ENCODE assay signal across 16 cellular contexts in genomic region chr15:25743909-25744275, GRCh38.
A peak's percentile ranks its signal among the peaks of the same experiment; 100 is the strongest.
DNase-seq lines count a peak whose midpoint lies in the region; ATAC-seq and TF ChIP-seq lines count a peak whose summit lies in the region.
"Had no signal": no experiment of that assay in that cellular context is flagged by ENCODE, and none has a peak within 500 bp of the region (broad histone marks: within the 10 kb centered on the region; RNA-seq: fewer than 3 reads in every experiment).

No MANE protein-coding gene starts in this region.

- H3K9me3 ChIP-seq in neural progenitor cell (ENCODE audit: low read depth) (no peaks in the 10 kb centered on the region), tibial artery (no peaks in the 10 kb centered on the region), Karpas-422 (ENCODE audit: low read length) (peaks cover 3% of the 10 kb centered on the region; the same call in 1 of the 2 replicates)
- H3K9me3 ChIP-seq: HAP-1 had no signal

- no peak for ATAC-seq in HG02970 (IDR thresholded peaks at IDR 0.05; ENCODE audit: low FRiP score, unreplicated experiment)
- ATAC-seq: CD8-positive, alpha-beta T cell; GM12878 had no signal

- H3K36me3 Mint-ChIP-seq in activated T-cell treated with anti-CD3 and anti-CD28 coated beads, Interleukin-2, amount 50 U/mL, for 24 hours (ENCODE audit: low read depth) = peaks cover 28% of the 10 kb centered on the region
- H3K36me3 Mint-ChIP-seq in neural progenitor cell = peaks cover 3% of the 10 kb centered on the region

- H2AFZ ChIP-seq in neural progenitor cell (replicated peaks) = no peak overlapping the region
- H2AFZ ChIP-seq in Karpas-422 (ENCODE audit: low read length) = no peak overlapping the region

- peak overlapping the region; percentile 44 for H3K27ac Mint-ChIP-seq in activated T-cell treated with anti-CD3 and anti-CD28 coated beads, Interleukin-2, amount 50 U/mL, for 24 hours
- peak overlapping the region; percentile 24 for H3K27ac Mint-ChIP-seq in neural progenitor cell
- H3K27ac Mint-ChIP-seq: CD8-positive, alpha-beta T cell had no signal

- H4K20me1 ChIP-seq in neural progenitor cell (ENCODE audit: low read depth) = no peaks in the 10 kb centered on the region
- no peaks in the 10 kb centered on the region for H4K20me1 ChIP-seq in Karpas-422 (ENCODE audit: insufficient read depth, low read depth, low read length)

- H3F3A ChIP-seq in neural progenitor cell (ENCODE audit: low read depth) = peaks cover 10% of the 10 kb centered on the region

- H3K27ac ChIP-seq in neural progenitor cell (no peak overlapping the region), tibial artery (peak overlapping the region; percentile 68), Karpas-422 (ENCODE audit: low read length) (no peak overlapping the region)
- H3K27ac ChIP-seq: BLaER1 had no signal

- H3K4me2 ChIP-seq in neural progenitor cell (no peak overlapping the region), Karpas-422 (ENCODE audit: low read depth, low read length, poor library complexity, severe bottlenecking) (no peak overlapping the region)

- H3K9ac ChIP-seq in neural progenitor cell (no peak overlapping the region), Karpas-422 (ENCODE audit: low read length) (no peak overlapping the region)
- H3K9ac ChIP-seq: BLaER1 had no signal

- no peaks in the 10 kb centered on the region for H3K36me3 ChIP-seq in neural progenitor cell
- H3K36me3 ChIP-seq in tibial artery = no peaks in the 10 kb centered on the region
- H3K36me3 ChIP-seq in Karpas-422 (ENCODE audit: insufficient read depth, low read length) = no peaks in the 10 kb centered on the region
- H3K36me3 ChIP-seq: HAP-1 had no signal

- no peaks in the 10 kb centered on the region for H3K79me2 ChIP-seq in neural progenitor cell (ENCODE audit: low read depth)
- no peaks in the 10 kb centered on the region for H3K79me2 ChIP-seq in Karpas-422 (ENCODE audit: low read length)

- no peaks in the 10 kb centered on the region for H3K9me3 Mint-ChIP-seq in activated T-cell treated with anti-CD3 and anti-CD28 coated beads, Interleukin-2, amount 50 U/mL, for 24 hours
- H3K9me3 Mint-ChIP-seq in neural progenitor cell = no peaks in the 10 kb centered on the region
- H3K9me3 Mint-ChIP-seq: CD8-positive, alpha-beta T cell had no signal

- H3K9me2 ChIP-seq in Karpas-422 (replicated peaks; ENCODE audit: insufficient read depth, low read length) = 0 out of 2 replicates have a peak, but pooled peaks cover 3% of the 10 kb centered on the region

- H3K27me3 ChIP-seq in neural progenitor cell (no peaks in the 10 kb centered on the region), tibial artery (no peaks in the 10 kb centered on the region), Karpas-422 (ENCODE audit: low read length) (no peaks in the 10 kb centered on the region)
- H3K27me3 ChIP-seq: BLaER1 had no signal

- H3K4me3 Mint-ChIP-seq in activated T-cell treated with anti-CD3 and anti-CD28 coated beads, Interleukin-2, amount 50 U/mL, for 24 hours = no peak overlapping the region
- H3K4me3 Mint-ChIP-seq in neural progenitor cell = no peak overlapping the region
- H3K4me3 Mint-ChIP-seq: CD8-positive, alpha-beta T cell had no signal

- no peaks in the 10 kb centered on the region for H3K27me3 Mint-ChIP-seq in activated T-cell treated with anti-CD3 and anti-CD28 coated beads, Interleukin-2, amount 50 U/mL, for 24 hours
- peaks cover 2% of the 10 kb centered on the region for H3K27me3 Mint-ChIP-seq in neural progenitor cell (ENCODE audit: insufficient read depth, low read depth)

- TF ChIP-seq CTCF in neural progenitor cell (IDR thresholded peaks at IDR 0.05) (no peak), tibial artery (IDR thresholded peaks at IDR 0.05) (no peak)

- H3K4me3 ChIP-seq in neural progenitor cell (no peak overlapping the region), tibial artery (no peak overlapping the region), Karpas-422 (ENCODE audit: low read length) (no peak overlapping the region)
- H3K4me3 ChIP-seq: BLaER1, GM12878, HAP-1 had no signal

- H3K4me1 Mint-ChIP-seq in activated T-cell treated with anti-CD3 and anti-CD28 coated beads, Interleukin-2, amount 50 U/mL, for 24 hours (ENCODE audit: low read depth) = peaks cover 39% of the 10 kb centered on the region
- peaks cover 37% of the 10 kb centered on the region for H3K4me1 Mint-ChIP-seq in neural progenitor cell

- DNase-seq in activated T-cell treated with anti-CD3 and anti-CD28 coated beads, Interleukin-2, amount 50 U/mL, for 24 hours = no peak
- DNase-seq in activated T-cell treated with anti-CD3 and anti-CD28 coated beads, Interleukin-2, amount 50 U/mL, for 48 hours = no peak
- no peak for DNase-seq in neural progenitor cell (ENCODE audit: low spot score)
- no peak for DNase-seq in tibial artery
- DNase-seq in cerebellar nuclear complex (lab: John Stamatoyannopoulos, UW) = no peak
- no peak for DNase-seq in Karpas-422
- DNase-seq: 8988T; Calu3; CD8-positive, alpha-beta T cell; DMS53; DND-41; EL had no signal

- intact Hi-C loops in tibial artery (cut with DNase I; ENCODE audit: low total_unique reads) = no loop called here

- H3K4me1 ChIP-seq in neural progenitor cell = peaks cover 17% of the 10 kb centered on the region
- peaks cover 0 to 68% (median 38%) of the 10 kb centered on the region in 4 donors for H3K4me1 ChIP-seq in tibial artery
- no peaks in the 10 kb centered on the region for H3K4me1 ChIP-seq in Karpas-422 (ENCODE audit: low read length)
- H3K4me1 ChIP-seq: HAP-1 had no signal

Comparison
In these comparisons a context has a peak if more than half of its experiments do, and no peak if none do; other contexts are left out.
1. H3K27ac ChIP-seq: peak in tibial artery (2 of 2); none in neural progenitor cell (single experiment) and Karpas-422 (single experiment).